ENCODE assay signal across 1 cellular context in the genomic region with DNA sequence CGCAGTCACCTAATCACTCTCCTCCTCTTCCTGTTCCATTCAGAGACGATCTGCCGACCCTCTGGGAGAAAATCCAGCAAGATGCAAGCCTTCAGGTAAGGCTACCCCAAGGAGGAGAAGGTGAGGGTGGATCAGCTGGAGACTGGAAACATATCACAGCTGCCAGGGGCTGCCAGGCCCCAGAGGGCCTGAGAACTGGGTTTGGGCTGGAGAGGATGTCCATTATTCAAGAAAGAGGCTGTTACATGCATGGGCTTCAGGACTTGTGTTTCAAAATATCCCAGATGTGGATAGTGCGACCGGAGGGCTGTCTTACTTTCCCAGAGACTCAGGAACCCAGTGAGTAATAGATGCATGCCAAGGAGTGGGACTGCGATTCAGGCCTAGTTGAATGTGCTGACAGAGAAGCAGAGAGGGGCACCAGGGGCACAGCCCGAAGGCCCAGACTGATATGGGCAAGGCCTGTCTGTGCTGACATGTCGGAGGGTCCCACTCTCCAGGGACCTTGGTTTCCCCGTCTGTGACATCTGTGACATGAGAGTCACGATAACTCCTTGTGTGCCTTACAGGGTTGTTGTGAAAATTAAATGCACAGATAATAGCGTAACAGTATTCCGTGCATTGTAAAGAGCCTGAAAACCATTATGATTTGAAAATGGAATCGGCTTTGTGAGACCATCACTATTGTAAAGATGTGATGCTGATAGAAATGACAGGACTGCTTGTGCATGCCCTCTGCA.
TF ChIP-seq lines count a peak whose summit lies in the region.

No MANE protein-coding gene starts in this region.

TF ChIP-seq in HepG2, 621 proteins besides CTCF, POLR2A, EP300 and RAD21 (continued from another document and continues in another):
- TF ChIP-seq ZFP91 (CRISPR knock-in tag; IDR thresholded peaks at IDR 0.05; ENCODE audit: borderline replicate concordance) (peak; percentile 52), NRL (CRISPR knock-in tag; IDR thresholded peaks at IDR 0.05; ENCODE audit: borderline replicate concordance) (peak; percentile 67; the same call in 1 of the 2 replicates), ZNF547 (CRISPR knock-in tag; IDR thresholded peaks at IDR 0.05) (0 out of 2 replicates have a peak, but pooled peaks have one; percentile 35), HNF4G (IDR thresholded peaks at IDR 0.05; ENCODE audit: borderline replicate concordance, low read depth, low read length) (no peak), HNF4G (CRISPR knock-in tag; IDR thresholded peaks at IDR 0.05; ENCODE audit: borderline replicate concordance, low read depth) (no peak), HOXA5 (CRISPR knock-in tag; IDR thresholded peaks at IDR 0.05) (no peak), FOXA1 (IDR thresholded peaks at IDR 0.05) (no peak), FOXA1 (CRISPR knock-in tag; IDR thresholded peaks at IDR 0.05) (no peak), ZFY (CRISPR knock-in tag; IDR thresholded peaks at IDR 0.05) (peak; percentile 46), PAF1 (CRISPR knock-in tag; IDR thresholded peaks at IDR 0.05) (peak; percentile 78; the same call in 1 of the 2 replicates), JARID2 (CRISPR knock-in tag; IDR thresholded peaks at IDR 0.05; ENCODE audit: insufficient replicate concordance) (no peak), ZNF207 (IDR thresholded peaks at IDR 0.05; ENCODE audit: borderline replicate concordance) (no peak), ZNF20 (CRISPR knock-in tag; IDR thresholded peaks at IDR 0.05) (no peak), NR2F2 (IDR thresholded peaks at IDR 0.05; ENCODE audit: borderline replicate concordance, low read depth) (no peak), ZNF232 (CRISPR knock-in tag; IDR thresholded peaks at IDR 0.05; ENCODE audit: borderline replicate concordance) (peak; percentile 69; the same call in 1 of the 2 replicates), GLI4 (CRISPR knock-in tag; IDR thresholded peaks at IDR 0.05; ENCODE audit: borderline replicate concordance) (0 out of 2 replicates have a peak, but pooled peaks have one; percentile 40), TOE1 (CRISPR knock-in tag; IDR thresholded peaks at IDR 0.05) (no peak), REL (CRISPR knock-in tag; conservative IDR thresholded peaks at IDR 0.05) (no peak), ZNF275 (CRISPR knock-in tag; IDR thresholded peaks at IDR 0.05; ENCODE audit: borderline replicate concordance) (peak; percentile 50; the same call in 1 of the 2 replicates), PRPF4 (IDR thresholded peaks at IDR 0.05; ENCODE audit: low read depth, low read length, poor library complexity, severe bottlenecking) (no peak), ZNF616 (CRISPR knock-in tag; IDR thresholded peaks at IDR 0.05; ENCODE audit: low read depth) (no peak), NCOA2 (CRISPR knock-in tag; IDR thresholded peaks at IDR 0.05) (no peak), ARNTL (CRISPR knock-in tag; IDR thresholded peaks at IDR 0.05) (peak; percentile 44; the same call in 1 of the 2 replicates), ZNF501 (CRISPR knock-in tag; IDR thresholded peaks at IDR 0.05) (peak; percentile 29; the same call in 1 of the 2 replicates), SNAPC2 (CRISPR knock-in tag; IDR thresholded peaks at IDR 0.05) (no peak), ZNF282 (IDR thresholded peaks at IDR 0.05; ENCODE audit: partially characterized antibody) (no peak), ARID2 (CRISPR knock-in tag; IDR thresholded peaks at IDR 0.05; ENCODE audit: borderline replicate concordance) (peak; percentile 79; the same call in 1 of the 2 replicates), DZIP1 (CRISPR knock-in tag; IDR thresholded peaks at IDR 0.05) (peak; percentile 66; the same call in 1 of the 2 replicates), TCF7L2 (IDR thresholded peaks at IDR 0.05; ENCODE audit: low read depth, low read length) (no peak), NFIB (CRISPR knock-in tag; IDR thresholded peaks at IDR 0.05; ENCODE audit: borderline replicate concordance) (no peak), HDAC1 (CRISPR knock-in tag; IDR thresholded peaks at IDR 0.05) (no peak), ZNF589 (CRISPR knock-in tag; conservative IDR thresholded peaks at IDR 0.05) (no peak), SALL1 (CRISPR knock-in tag; IDR thresholded peaks at IDR 0.05) (no peak), YEATS2 (CRISPR knock-in tag; IDR thresholded peaks at IDR 0.05; ENCODE audit: borderline replicate concordance) (no peak)
- TF ChIP-seq, protein P1, sequence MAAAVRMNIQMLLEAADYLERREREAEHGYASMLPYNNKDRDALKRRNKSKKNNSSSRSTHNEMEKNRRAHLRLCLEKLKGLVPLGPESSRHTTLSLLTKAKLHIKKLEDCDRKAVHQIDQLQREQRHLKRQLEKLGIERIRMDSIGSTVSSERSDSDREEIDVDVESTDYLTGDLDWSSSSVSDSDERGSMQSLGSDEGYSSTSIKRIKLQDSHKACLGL (CRISPR knock-in tag; IDR thresholded peaks at IDR 0.05): 0 out of 2 replicates have a peak, but pooled peaks have one; percentile 36
- TF ChIP-seq, protein P2, sequence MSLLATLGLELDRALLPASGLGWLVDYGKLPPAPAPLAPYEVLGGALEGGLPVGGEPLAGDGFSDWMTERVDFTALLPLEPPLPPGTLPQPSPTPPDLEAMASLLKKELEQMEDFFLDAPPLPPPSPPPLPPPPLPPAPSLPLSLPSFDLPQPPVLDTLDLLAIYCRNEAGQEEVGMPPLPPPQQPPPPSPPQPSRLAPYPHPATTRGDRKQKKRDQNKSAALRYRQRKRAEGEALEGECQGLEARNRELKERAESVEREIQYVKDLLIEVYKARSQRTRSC (CRISPR knock-in tag; IDR thresholded peaks at IDR 0.05; ENCODE audit: low read depth): 0 out of 2 replicates have a peak, but pooled peaks have one; percentile 66
- TF ChIP-seq, protein P3, sequence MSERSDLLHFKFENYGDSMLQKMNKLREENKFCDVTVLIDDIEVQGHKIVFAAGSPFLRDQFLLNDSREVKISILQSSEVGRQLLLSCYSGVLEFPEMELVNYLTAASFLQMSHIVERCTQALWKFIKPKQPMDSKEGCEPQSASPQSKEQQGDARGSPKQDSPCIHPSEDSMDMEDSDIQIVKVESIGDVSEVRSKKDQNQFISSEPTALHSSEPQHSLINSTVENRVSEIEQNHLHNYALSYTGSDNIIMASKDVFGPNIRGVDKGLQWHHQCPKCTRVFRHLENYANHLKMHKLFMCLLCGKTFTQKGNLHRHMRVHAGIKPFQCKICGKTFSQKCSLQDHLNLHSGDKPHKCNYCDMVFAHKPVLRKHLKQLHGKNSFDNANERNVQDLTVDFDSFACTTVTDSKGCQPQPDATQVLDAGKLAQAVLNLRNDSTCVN (CRISPR knock-in tag; IDR thresholded peaks at IDR 0.05; ENCODE audit: borderline replicate concordance): peak; percentile 45; the same call in 1 of the 2 replicates
- TF ChIP-seq, protein P4, sequence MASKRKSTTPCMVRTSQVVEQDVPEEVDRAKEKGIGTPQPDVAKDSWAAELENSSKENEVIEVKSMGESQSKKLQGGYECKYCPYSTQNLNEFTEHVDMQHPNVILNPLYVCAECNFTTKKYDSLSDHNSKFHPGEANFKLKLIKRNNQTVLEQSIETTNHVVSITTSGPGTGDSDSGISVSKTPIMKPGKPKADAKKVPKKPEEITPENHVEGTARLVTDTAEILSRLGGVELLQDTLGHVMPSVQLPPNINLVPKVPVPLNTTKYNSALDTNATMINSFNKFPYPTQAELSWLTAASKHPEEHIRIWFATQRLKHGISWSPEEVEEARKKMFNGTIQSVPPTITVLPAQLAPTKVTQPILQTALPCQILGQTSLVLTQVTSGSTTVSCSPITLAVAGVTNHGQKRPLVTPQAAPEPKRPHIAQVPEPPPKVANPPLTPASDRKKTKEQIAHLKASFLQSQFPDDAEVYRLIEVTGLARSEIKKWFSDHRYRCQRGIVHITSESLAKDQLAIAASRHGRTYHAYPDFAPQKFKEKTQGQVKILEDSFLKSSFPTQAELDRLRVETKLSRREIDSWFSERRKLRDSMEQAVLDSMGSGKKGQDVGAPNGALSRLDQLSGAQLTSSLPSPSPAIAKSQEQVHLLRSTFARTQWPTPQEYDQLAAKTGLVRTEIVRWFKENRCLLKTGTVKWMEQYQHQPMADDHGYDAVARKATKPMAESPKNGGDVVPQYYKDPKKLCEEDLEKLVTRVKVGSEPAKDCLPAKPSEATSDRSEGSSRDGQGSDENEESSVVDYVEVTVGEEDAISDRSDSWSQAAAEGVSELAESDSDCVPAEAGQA (IDR thresholded peaks at IDR 0.05; ENCODE audit: low read depth): no peak
- TF ChIP-seq, protein P4 (CRISPR knock-in tag; IDR thresholded peaks at IDR 0.05; ENCODE audit: borderline replicate concordance): no peak
- TF ChIP-seq, protein P5, sequence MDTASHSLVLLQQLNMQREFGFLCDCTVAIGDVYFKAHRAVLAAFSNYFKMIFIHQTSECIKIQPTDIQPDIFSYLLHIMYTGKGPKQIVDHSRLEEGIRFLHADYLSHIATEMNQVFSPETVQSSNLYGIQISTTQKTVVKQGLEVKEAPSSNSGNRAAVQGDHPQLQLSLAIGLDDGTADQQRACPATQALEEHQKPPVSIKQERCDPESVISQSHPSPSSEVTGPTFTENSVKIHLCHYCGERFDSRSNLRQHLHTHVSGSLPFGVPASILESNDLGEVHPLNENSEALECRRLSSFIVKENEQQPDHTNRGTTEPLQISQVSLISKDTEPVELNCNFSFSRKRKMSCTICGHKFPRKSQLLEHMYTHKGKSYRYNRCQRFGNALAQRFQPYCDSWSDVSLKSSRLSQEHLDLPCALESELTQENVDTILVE (CRISPR knock-in tag; IDR thresholded peaks at IDR 0.05): peak; percentile 7; the same call in 1 of the 2 replicates
- TF ChIP-seq, protein P6, sequence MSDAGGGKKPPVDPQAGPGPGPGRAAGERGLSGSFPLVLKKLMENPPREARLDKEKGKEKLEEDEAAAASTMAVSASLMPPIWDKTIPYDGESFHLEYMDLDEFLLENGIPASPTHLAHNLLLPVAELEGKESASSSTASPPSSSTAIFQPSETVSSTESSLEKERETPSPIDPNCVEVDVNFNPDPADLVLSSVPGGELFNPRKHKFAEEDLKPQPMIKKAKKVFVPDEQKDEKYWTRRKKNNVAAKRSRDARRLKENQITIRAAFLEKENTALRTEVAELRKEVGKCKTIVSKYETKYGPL (CRISPR knock-in tag; IDR thresholded peaks at IDR 0.05): no peak
- TF ChIP-seq, protein P7, sequence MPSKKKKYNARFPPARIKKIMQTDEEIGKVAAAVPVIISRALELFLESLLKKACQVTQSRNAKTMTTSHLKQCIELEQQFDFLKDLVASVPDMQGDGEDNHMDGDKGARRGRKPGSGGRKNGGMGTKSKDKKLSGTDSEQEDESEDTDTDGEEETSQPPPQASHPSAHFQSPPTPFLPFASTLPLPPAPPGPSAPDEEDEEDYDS (CRISPR knock-in tag; IDR thresholded peaks at IDR 0.05): 0 out of 2 replicates have a peak, but pooled peaks have one; percentile 11
